In genomic region chr3:100535610-100535943, GRCh38 we compare ENCODE assay signal across 22 cellular contexts. TPM values are rescaled to one million over a fixed set of nuclear protein-coding genes. Genes with fewer than 3 reads are reported as not detected.
DNase-seq lines count a peak whose midpoint lies in the region; ATAC-seq and TF ChIP-seq lines count a peak whose summit lies in the region.
"Had no signal": no experiment of that assay in that cellular context is flagged by ENCODE, and none has a peak within 500 bp of the region (broad histone marks: within the 10 kb centered on the region; RNA-seq: fewer than 3 reads in every experiment).

No MANE protein-coding gene starts in this region.

- H3K4me3 ChIP-seq in ACC112 (ENCODE audit: low read depth, low read length) (no peak overlapping the region), PC-9 (no peak overlapping the region), fibroblast of the aortic adventitia (ENCODE audit: low read depth, low read length) (no peak overlapping the region)

- intact Hi-C loops in PC-9 (cut with micrococcal nuclease; ENCODE audit: unreplicated experiment) = no loop called here
- intact Hi-C loops in sciatic nerve (cut with DNase I) = no loop called here

- H3K9me2 ChIP-seq in PC-9 (ENCODE audit: insufficient read depth) = no peaks in the 10 kb centered on the region

- peaks cover 3% of the 10 kb centered on the region for H3K79me2 ChIP-seq in ACC112 (ENCODE audit: control insufficient read depth, insufficient read depth, low read length, unreplicated experiment)
- no peaks in the 10 kb centered on the region for H3K79me2 ChIP-seq in PC-9 (ENCODE audit: low read depth)

- peak; percentile 48 for ATAC-seq in sciatic nerve
- ATAC-seq in HG03460 (IDR thresholded peaks at IDR 0.05; ENCODE audit: unreplicated experiment) = no peak

- H3K4me2 ChIP-seq in PC-9 = peak overlapping the region; percentile 8; the same call in 1 of the 2 replicates

- DNase-seq in PC-9 (peak in 1 of 2 experiments; percentile 45), fibroblast of the aortic adventitia (ENCODE audit: low read depth) (peak; percentile 45), sciatic nerve (ENCODE audit: low spot score) (no peak), SKM-1 (lab: John Stamatoyannopoulos, UW; ENCODE audit: unreplicated experiment) (no peak), iPS-NIHi7 (ENCODE audit: extremely low spot score) (no peak)
- DNase-seq: CD4-positive, CD25-positive, alpha-beta regulatory T cell; EL; GF-D8; GOT3; KBM-7; MM.1S; NCI-H1048; NCI-H1417 treated with DMSO at 0.1 percent for 48 hours; NCI-H187 treated with DMSO at 0.1 percent for 48 hours; NCI-H2227 treated with DMSO at 0.1 percent for 48 hours; NCI-H510A treated with DMSO at 0.1 percent for 48 hours; NCI-H748 treated with DMSO at 0.1 percent for 48 hours; OCI-M1; SHP77 treated with DMSO at 0.1 percent for 48 hours had no signal

- CTCF ChIA-PET in PC-9 (lab: Charles Lee) = no interaction called here

- H3K36me3 ChIP-seq in ACC112 (ENCODE audit: insufficient read depth, low read length) = peaks cover 18% of the 10 kb centered on the region
- H3K36me3 ChIP-seq in PC-9 (ENCODE audit: low read depth) = no peaks in the 10 kb centered on the region

- H2AFZ ChIP-seq in ACC112 (ENCODE audit: low read length, unreplicated experiment) (no peak overlapping the region), PC-9 (no peak overlapping the region)

- no peaks in the 10 kb centered on the region for H4K20me1 ChIP-seq in PC-9 (ENCODE audit: insufficient read depth)

- H3K27me3 ChIP-seq in ACC112 (ENCODE audit: insufficient read depth, low read length) (no peaks in the 10 kb centered on the region), PC-9 (ENCODE audit: insufficient read depth, low read depth) (no peaks in the 10 kb centered on the region)

- peaks cover 23% of the 10 kb centered on the region for H3F3A ChIP-seq in PC-9 (ENCODE audit: insufficient read depth, low read depth)

- peaks cover 7% of the 10 kb centered on the region; the same call in 1 of the 2 replicates for H3K9me3 ChIP-seq in PC-9 (ENCODE audit: insufficient read depth, low read depth)

- POLR2A ChIA-PET in PC-9 (lab: Charles Lee; ENCODE audit: unreplicated experiment) = interaction anchor here (1.0 kb wide), 1 partner anchor 43 kb away, joined by 6 read pairs; the partner anchor contains the start of gene TMEM45A

- no TSS peak for BruUV-seq in PC-9 (replicated peaks; lab: Mats Ljungman, UMichigan)

- TF ChIP-seq CTCF in PC-9 (conservative IDR thresholded peaks at IDR 0.05) = no peak
- no peak for TF ChIP-seq CTCF in fibroblast of the aortic adventitia (IDR thresholded peaks at IDR 0.05; ENCODE audit: insufficient read depth, low read length)

- H3K4me1 ChIP-seq in ACC112 (ENCODE audit: control insufficient read depth, insufficient read depth, low read length, unreplicated experiment) (peaks cover 33% of the 10 kb centered on the region), PC-9 (replicated peaks; ENCODE audit: insufficient read depth) (peaks cover 40% of the 10 kb centered on the region)

- H3K27ac ChIP-seq in ACC112 (ENCODE audit: low read depth, low read length) = peak overlapping the region; percentile 60
- 0 out of 2 replicates have a peak overlapping the region, but pooled peaks have one; percentile 3 for H3K27ac ChIP-seq in PC-9
- H3K27ac ChIP-seq: HL-60 had no signal

RNA-seq across cellular contexts. Expression of gene TMEM45A, which starts 43.2 kb away (rescaled TPM):
- 21.6 and 31.1 TPM in 2 replicates for total RNA-seq in PC-9 (2021)
- total RNA-seq in fibroblast of the aortic adventitia (ENCODE audit: low replicate concordance) = 13.7 and 50.6 TPM in 2 replicates
- total RNA-seq in sciatic nerve = 20.6 TPM
